Comparison of ENCODE assay signal across 25 cellular contexts in the genomic region with DNA sequence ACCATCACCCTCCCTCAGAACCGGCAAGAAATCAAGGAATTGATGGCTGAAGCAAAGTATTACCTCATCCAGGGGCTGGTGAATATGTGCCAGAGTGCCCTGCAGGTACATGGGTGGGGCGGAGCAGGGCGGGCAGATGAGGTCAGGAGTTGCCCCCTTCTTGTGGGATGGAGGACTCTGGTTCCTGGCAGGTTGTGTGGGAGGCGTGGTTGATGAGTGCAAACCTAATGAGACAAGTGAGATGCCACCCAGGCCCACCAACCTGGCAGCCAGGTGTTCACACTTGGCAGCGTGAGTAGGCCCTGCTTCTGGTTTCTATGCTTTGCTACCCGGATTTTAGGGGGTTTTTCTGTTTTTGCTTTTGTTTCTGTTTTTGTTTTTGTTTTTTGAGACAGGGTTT. TPM values are rescaled to one million over a fixed set of nuclear protein-coding genes. Genes with fewer than 3 reads are reported as not detected.
"Had no signal": no experiment of that assay in that cellular context is flagged by ENCODE, and none has a peak within 500 bp of the region (broad histone marks: within the 10 kb centered on the region; RNA-seq: fewer than 3 reads in every experiment).

No MANE protein-coding gene starts in this region.

- ATAC-seq: HepG2, SK-N-SH treated with all-trans-retinoic acid at 6 μM for 48 hours had no signal

- H3K9me3 ChIP-seq: MG63, SJCRH30 had no signal

- H3K4me3 ChIP-seq: MG63, SJCRH30 had no signal

- DNase-seq: IMR-90, Karpas-422, KG1, MG63, NCI-H1092, NCI-H1105 treated with DMSO at 0.1 percent for 48 hours, NCI-H1417 treated with DMSO at 0.1 percent for 48 hours, NCI-H146, NCI-H187, NCI-H2029, NCI-H2081 treated with DMSO at 0.1 percent for 48 hours, NCI-H2171, NCI-H226, NCI-H446, NCI-H510A, NCI-H524 treated with DMSO at 0.1 percent for 48 hours, NCI-H69, NCI-H774, RPMI8226, SHP77, SJCRH30 had no signal

- FAIRE-seq: HepG2, RCC 7860 had no signal

- H3K27ac ChIP-seq: SJCRH30 had no signal

RNA-seq across cellular contexts. Expression of gene SEBOX, which starts 24.6 kb away (rescaled TPM):
- total RNA-seq: HepG2, HT1080, IMR-90, SJCRH30 had no signal
- polyA plus RNA-seq: HepG2, IMR-90 had no signal
